8 cellular contexts compared by ENCODE assay signal in genomic region chr22:24602847-24603769, GRCh38. TPM values are rescaled to one million over a fixed set of nuclear protein-coding genes. Genes with fewer than 3 reads are reported as not detected.
DNase-seq lines count a peak whose midpoint lies in the region; ATAC-seq and TF ChIP-seq lines count a peak whose summit lies in the region.
"Not testable (repeated sequence)": the region's sequence is repeated elsewhere in the genome, so short reads cannot be mapped to it uniquely, and the experiment has no call there.

Gene GGT1, plus strand, starts transcription at chr22:24603193. Its CDS starts 7,889 bp downstream, at chr22:24611082.

- TF ChIP-seq CTCF in OCI-LY3 (IDR thresholded peaks at IDR 0.05; ENCODE audit: low read depth, low read length); mammary epithelial cell (conservative IDR thresholded peaks at IDR 0.05 in 1 of 2, IDR thresholded peaks at IDR 0.05 in 1 of 2; ENCODE audit: extremely low read depth in 1 of 2, insufficient read depth in 1 of 2, low read depth in 1 of 2, low read length in 2 of 2); natural killer cell (IDR thresholded peaks at IDR 0.05); testis (IDR thresholded peaks at IDR 0.05): not testable (repeated sequence)

- intact Hi-C loops in activated CD4-positive, alpha-beta memory T cell treated with anti-CD3 and anti-CD28 coated beads for 36 hours (cut with micrococcal nuclease); mammary epithelial cell (cut with micrococcal nuclease); testis (cut with DNase I; ENCODE audit: low total_unique reads): not testable (repeated sequence)
- intact Hi-C loops in natural killer cell (cut with micrococcal nuclease) = loop anchor here (5.0 kb wide), 1 partner anchor 926 kb away; no protein-coding TSS in a partner anchor

- H2AFZ ChIP-seq in OCI-LY3 (ENCODE audit: low read depth, low read length) (peak within 1 kb of the TSS; percentile 91), mammary epithelial cell (ENCODE audit: low read depth, low read length) (peak within 1 kb of the TSS; percentile 75)

- H3K36me3 ChIP-seq in CD4-positive, CD25-positive, alpha-beta regulatory T cell (ENCODE audit: control insufficient read depth, insufficient read depth, low read length); OCI-LY3 (replicated peaks; ENCODE audit: low read depth, low read length); mammary epithelial cell (ENCODE audit: insufficient read depth, low read length); testis (ENCODE audit: low read depth, missing control alignments): not testable (repeated sequence)

- H3K4me3 ChIP-seq in CD4-positive, CD25-positive, alpha-beta regulatory T cell (ENCODE audit: low read depth, low read length) = not testable (repeated sequence)
- H3K4me3 ChIP-seq in OCI-LY3 (ENCODE audit: low read length) = peak within 1 kb of the TSS; percentile 81
- H3K4me3 ChIP-seq in mammary epithelial cell (replicated peaks in 1 of 3; ENCODE audit: insufficient read depth in 1 of 3, low read depth in 2 of 3, low read length in 3 of 3) = peak within 1 kb of the TSS in 1 of 3 experiments; percentile 38
- peak within 1 kb of the TSS in 1 of 2 donors; percentile 38 for H3K4me3 ChIP-seq in testis

- not testable (repeated sequence) for DNase-seq in CD4-positive, CD25-positive, alpha-beta regulatory T cell; activated CD4-positive, alpha-beta memory T cell treated with anti-CD3 and anti-CD28 coated beads for 36 hours; mammary epithelial cell; immature natural killer cell; natural killer cell; testis
- DNase-seq in HK-2 (ENCODE audit: unreplicated experiment) = peak; percentile 38

- 11% methylated on average over 14 of the region's 22 CpGs for WGBS in mammary epithelial cell (ENCODE audit: low coverage, missing lambda C conversion rate)
- WGBS in testis, 2 donors = 49 to 74% methylated on average over 15 to 20 of the region's 22 CpGs

- CTCF ChIA-PET in activated CD4-positive, alpha-beta memory T cell treated with anti-CD3 and anti-CD28 coated beads for 36 hours (lab: Charles Lee); mammary epithelial cell (lab: Charles Lee; ENCODE audit: low non-redundant PET): not testable (repeated sequence)

- peak within 1 kb of the TSS in 3 of 4 donors; percentile 59 to 81 (median 63) for H3K4me3 Mint-ChIP-seq in CD4-positive, CD25-positive, alpha-beta regulatory T cell
- peak within 1 kb of the TSS; percentile 11 for H3K4me3 Mint-ChIP-seq in activated CD4-positive, alpha-beta memory T cell treated with anti-CD3 and anti-CD28 coated beads for 36 hours
- H3K4me3 Mint-ChIP-seq in immature natural killer cell (peak within 1 kb of the TSS; percentile 68 to 78 (median 72)), natural killer cell (peak within 1 kb of the TSS; percentile 73)

- in situ Hi-C loops in mammary epithelial cell (cut with MboI; ENCODE audit: low sequenced_read_pairs in 2 of 2) = not testable (repeated sequence)

- peak within 1 kb of the TSS; percentile 65 to 85 (median 83) for H3K27ac Mint-ChIP-seq in CD4-positive, CD25-positive, alpha-beta regulatory T cell
- peak within 1 kb of the TSS; percentile 69 for H3K27ac Mint-ChIP-seq in activated CD4-positive, alpha-beta memory T cell treated with anti-CD3 and anti-CD28 coated beads for 36 hours
- H3K27ac Mint-ChIP-seq in immature natural killer cell (peak within 1 kb of the TSS; percentile 67 to 91 (median 84)), natural killer cell (peak within 1 kb of the TSS; percentile 48 to 77)

- peak within 1 kb of the TSS; percentile 39; the same call in 1 of the 2 replicates for H3K9ac ChIP-seq in OCI-LY3 (ENCODE audit: low read length)
- H3K9ac ChIP-seq in mammary epithelial cell (ENCODE audit: insufficient read depth, low read length) = not testable (repeated sequence)

- not testable (repeated sequence) for BruUV-seq in mammary epithelial cell (replicated peaks; lab: Mats Ljungman, UMichigan)

- not testable (repeated sequence) for H3K27me3 Mint-ChIP-seq in CD4-positive, CD25-positive, alpha-beta regulatory T cell; activated CD4-positive, alpha-beta memory T cell treated with anti-CD3 and anti-CD28 coated beads for 36 hours; immature natural killer cell (ENCODE audit: low read depth in 3 of 3); natural killer cell (ENCODE audit: low read depth in 2 of 2)

- not testable (repeated sequence) for H3K9me3 Mint-ChIP-seq in CD4-positive, CD25-positive, alpha-beta regulatory T cell; activated CD4-positive, alpha-beta memory T cell treated with anti-CD3 and anti-CD28 coated beads for 36 hours; immature natural killer cell; natural killer cell

- H3K4me1 Mint-ChIP-seq in CD4-positive, CD25-positive, alpha-beta regulatory T cell = peaks cover 4 to 37% (median 16%) of the 10 kb centered on the region in 4 donors
- peaks cover 28% of the 10 kb centered on the region for H3K4me1 Mint-ChIP-seq in activated CD4-positive, alpha-beta memory T cell treated with anti-CD3 and anti-CD28 coated beads for 36 hours (ENCODE audit: low read depth)
- H3K4me1 Mint-ChIP-seq in immature natural killer cell (peaks cover 44% of the 10 kb centered on the region in 2 donors), natural killer cell (peaks cover 20 to 40% of the 10 kb centered on the region in 2 donors)

- H3K4me1 ChIP-seq in CD4-positive, CD25-positive, alpha-beta regulatory T cell (ENCODE audit: control insufficient read depth, insufficient read depth, low read length, poor library complexity, severe bottlenecking) = peaks cover 14% of the 10 kb centered on the region
- H3K4me1 ChIP-seq in OCI-LY3 (ENCODE audit: low read length) = not testable (repeated sequence)
- peaks cover 19% of the 10 kb centered on the region for H3K4me1 ChIP-seq in mammary epithelial cell (ENCODE audit: insufficient read depth, low read length)
- peaks cover 19% of the 10 kb centered on the region for H3K4me1 ChIP-seq in testis

- not testable (repeated sequence) for ATAC-seq in CD4-positive, CD25-positive, alpha-beta regulatory T cell (ENCODE audit: low read depth in 2 of 2); natural killer cell

- H3K27ac ChIP-seq in CD4-positive, CD25-positive, alpha-beta regulatory T cell (ENCODE audit: insufficient read depth, low read length, poor library complexity, severe bottlenecking); mammary epithelial cell (ENCODE audit: insufficient read depth, low read depth, low read length): not testable (repeated sequence)
- H3K27ac ChIP-seq in OCI-LY3 (ENCODE audit: low read length) = peak within 1 kb of the TSS; percentile 45; the same call in 1 of the 2 replicates
- H3K27ac ChIP-seq in testis = peak within 1 kb of the TSS; percentile 1 to 45

- dilution Hi-C loops in mammary epithelial cell (cut with HindIII; ENCODE audit: low sequenced_read_pairs) = not testable (repeated sequence)

- not testable (repeated sequence) for H3K36me3 Mint-ChIP-seq in CD4-positive, CD25-positive, alpha-beta regulatory T cell; activated CD4-positive, alpha-beta memory T cell treated with anti-CD3 and anti-CD28 coated beads for 36 hours; immature natural killer cell; natural killer cell

- not testable (repeated sequence) for H4K20me1 ChIP-seq in OCI-LY3 (ENCODE audit: insufficient read depth, low read length); mammary epithelial cell (ENCODE audit: insufficient read depth, low read length)

- not testable (repeated sequence) for H3K27me3 ChIP-seq in CD4-positive, CD25-positive, alpha-beta regulatory T cell (ENCODE audit: control insufficient read depth, insufficient read depth, low read length); OCI-LY3 (ENCODE audit: low read depth, low read length); mammary epithelial cell (ENCODE audit: insufficient read depth, low read length); testis

- H3K9me3 ChIP-seq in CD4-positive, CD25-positive, alpha-beta regulatory T cell (ENCODE audit: control insufficient read depth in 2 of 2, low read length in 2 of 2); OCI-LY3 (ENCODE audit: insufficient read depth, low read length); mammary epithelial cell (replicated peaks; ENCODE audit: insufficient read depth, low read length); testis: not testable (repeated sequence)

- H3K4me2 ChIP-seq in OCI-LY3 (ENCODE audit: low read length) (peak within 1 kb of the TSS; percentile 95), mammary epithelial cell (ENCODE audit: insufficient read depth, low read depth, low read length) (peak within 1 kb of the TSS; percentile 18)

- POLR2A ChIA-PET in activated CD4-positive, alpha-beta memory T cell treated with anti-CD3 and anti-CD28 coated beads for 36 hours (lab: Charles Lee) = not testable (repeated sequence)

- peaks cover 10% of the 10 kb centered on the region for H3K79me2 ChIP-seq in OCI-LY3 (ENCODE audit: low read length)
- not testable (repeated sequence) for H3K79me2 ChIP-seq in mammary epithelial cell (ENCODE audit: insufficient read depth, low read length)

- TF ChIP-seq POLR2A in testis (IDR thresholded peaks at IDR 0.05) = not testable (repeated sequence)

RNA-seq across cellular contexts. Expression of gene GGT1, which starts in this region (rescaled TPM):
- total RNA-seq in CD4-positive, CD25-positive, alpha-beta regulatory T cell = 23.4 TPM
- polyA plus RNA-seq in CD4-positive, CD25-positive, alpha-beta regulatory T cell = 10 to 100 TPM; 12.9 to 17.0 (median 16.5) TPM
- total RNA-seq in activated CD4-positive, alpha-beta memory T cell treated with anti-CD3 and anti-CD28 coated beads for 36 hours = 10 to 100 TPM; 39.5 to 41.5 TPM
- total RNA-seq in mammary epithelial cell (10 to 100 TPM; 10.9 to 26.5 TPM), natural killer cell (10 to 100 TPM in 1 of 3 donors, 1 to 10 TPM in 2; 4.0 to 11.9 (median 7.0) TPM), testis (10 to 100 TPM; 75.3 to 78.2 TPM)
- polyA plus RNA-seq in mammary epithelial cell (14.6 TPM), immature natural killer cell (1 to 10 TPM in 2 of 3 donors, not detected in 1; 1.2 to 4.8 TPM), testis (ENCODE audit: insufficient read depth, low read depth, low replicate concordance) (23.1 TPM)
- polyA minus RNA-seq in mammary epithelial cell = 18.3 TPM

Comparison
In these comparisons a context has a peak if more than half of its experiments do, and no peak if none do; other contexts are left out.
1. H3K4me3 Mint-ChIP-seq: peak in every context shown above with its lines; median percentile 73 in natural killer cell; 72 in immature natural killer cell; 63 in CD4-positive, CD25-positive, alpha-beta regulatory T cell; 11 in activated CD4-positive, alpha-beta memory T cell treated with anti-CD3 and anti-CD28 coated beads for 36 hours.